31 cellular contexts compared by ENCODE assay signal in genomic region chr13:44860427-44860826, GRCh38.
"Had no signal": no experiment of that assay in that cellular context is flagged by ENCODE, and none has a peak within 500 bp of the region (broad histone marks: within the 10 kb centered on the region; RNA-seq: fewer than 3 reads in every experiment).

No MANE protein-coding gene starts in this region.

- ATAC-seq: activated naive CD4-positive, alpha-beta T cell treated with anti-CD3 and anti-CD28 coated beads, Interleukin-2, amount 50 U/mL, for 72 hours; activated T-cell treated with anti-CD3 and anti-CD28 coated beads, Interleukin-2, amount 50 U/mL, for 72 hours; foreskin keratinocyte; gastrocnemius medialis; T-cell; WTC11 had no signal

- DNase-seq: activated CD4-positive, alpha-beta memory T cell treated with anti-CD3 and anti-CD28 coated beads, Interleukin-2, amount 10 ng/mL, durations not matched to agents 7 days and 5 days; activated CD4-positive, alpha-beta T cell treated with anti-CD3 and anti-CD28 coated beads for 1 hour; activated CD4-positive, alpha-beta T cell treated with anti-CD3 and anti-CD28 coated beads for 4 hours; activated CD4-positive, alpha-beta T cell treated with anti-CD3 and anti-CD28 coated beads, Interleukin-2, amount 10 ng/mL, durations not matched to agents 7 days and 5 days; activated CD4-positive, alpha-beta T cell treated with anti-CD3 and anti-CD28 coated beads, Interleukin-2, amount 50 U/mL, for 4 hours; activated CD8-positive, alpha-beta memory T cell treated with anti-CD3 and anti-CD28 coated beads, Interleukin-2, amount 50 U/mL, for 48 hours; activated gamma-delta T cell; activated naive CD4-positive, alpha-beta T cell; activated naive CD4-positive, alpha-beta T cell treated with anti-CD3 and anti-CD28 coated beads, Interleukin-2, amount 10 ng/mL, durations not matched to agents 7 days and 5 days; activated naive CD8-positive, alpha-beta T cell treated with anti-CD3 and anti-CD28 coated beads, Interleukin-2, amount 10 ng/mL, durations not matched to agents 7 days and 5 days; activated T-cell treated with anti-CD3 and anti-CD28 coated beads for 4 hours; activated T-cell treated with anti-CD3 and anti-CD28 coated beads, Interleukin-2, amount 50 U/mL, for 24 hours; activated T-cell treated with anti-CD3 and anti-CD28 coated beads, Interleukin-2, amount 50 U/mL, for 72 hours; central memory CD4-positive, alpha-beta T cell; cerebellar nuclear complex; colonic mucosa; effector CD8-positive, alpha-beta T cell; gastrocnemius medialis; glutamatergic neuron; SW 1271; T-cell; T1000 had no signal

- H3K4me1 ChIP-seq: ascending aorta, breast epithelium, colonic mucosa, foreskin keratinocyte had no signal

- H3K36me3 ChIP-seq: ascending aorta, breast epithelium, cardiac muscle cell, colonic mucosa, esophagus muscularis mucosa, gastrocnemius medialis had no signal

- H3K4me3 ChIP-seq: ascending aorta, breast epithelium, cardiac muscle cell, colonic mucosa, esophagus muscularis mucosa, gastrocnemius medialis had no signal

- FAIRE-seq: endometrium, endothelial cell of umbilical vein had no signal

- H3K27me3 ChIP-seq: ascending aorta, breast epithelium, cardiac muscle cell, colonic mucosa, esophagus muscularis mucosa, foreskin keratinocyte, gastrocnemius medialis had no signal

- H3K9me3 ChIP-seq: ascending aorta, breast epithelium, colonic mucosa, esophagus muscularis mucosa, gastrocnemius medialis had no signal

- H3K27ac ChIP-seq: ascending aorta, breast epithelium, cardiac muscle cell, colonic mucosa, esophagus muscularis mucosa, foreskin keratinocyte had no signal
